In the genomic region with DNA sequence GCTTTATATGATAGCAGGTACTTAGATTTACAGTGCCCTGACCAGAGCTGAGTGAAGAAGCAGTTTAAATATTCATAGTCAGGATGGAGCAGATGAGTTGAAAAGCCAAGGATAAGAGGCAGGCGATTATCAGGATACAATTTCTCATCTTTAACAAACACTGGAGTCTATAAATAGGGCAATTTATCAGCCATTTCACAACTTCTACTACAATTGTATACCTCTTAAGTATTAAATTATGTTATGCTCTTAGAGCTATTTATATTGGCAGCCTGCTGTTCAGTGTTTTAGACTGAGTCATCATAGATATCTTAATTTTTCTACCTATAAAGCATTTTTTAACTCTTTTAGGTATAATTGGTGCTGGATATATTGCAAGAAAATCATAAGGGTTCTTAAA, we compare ENCODE assay signal across 31 cellular contexts.
A peak's percentile ranks its signal among the peaks of the same experiment; 100 is the strongest.
DNase-seq lines count a peak whose midpoint lies in the region; ATAC-seq and TF ChIP-seq lines count a peak whose summit lies in the region.
"Had no signal": no experiment of that assay in that cellular context is flagged by ENCODE, and none has a peak within 500 bp of the region (broad histone marks: within the 10 kb centered on the region; RNA-seq: fewer than 3 reads in every experiment).

No MANE protein-coding gene starts in this region.

- H3K23ac ChIP-seq in IMR-90 (ENCODE audit: low read depth, low read length), result no peak overlapping the region

- no peak overlapping the region for H3K18ac ChIP-seq in IMR-90 (ENCODE audit: low read depth, low read length)

- H3K56ac ChIP-seq in IMR-90 (ENCODE audit: extremely low read depth, insufficient read depth, low read length), result no peak overlapping the region

- no peak overlapping the region for H3K9ac ChIP-seq in IMR-90 (ENCODE audit: low read depth, low read length)

- WGBS in IMR-90 (ENCODE audit: extremely low coverage in 2 of 2, insufficient read length in 1 of 2), 2 experiments, result no CpG with 5 or more reads among the region's 1 CpG

- no peak overlapping the region for H2BK120ac ChIP-seq in IMR-90 (ENCODE audit: low read depth, low read length)

- no peak overlapping the region for H2AFZ ChIP-seq in IMR-90 (replicated peaks; ENCODE audit: low read length, poor library complexity)

- H4K8ac ChIP-seq in IMR-90 (ENCODE audit: low read depth in 2 of 2, low read length in 2 of 2), result no peak overlapping the region

- H2BK20ac ChIP-seq in IMR-90 (ENCODE audit: low read depth, low read length), result no peak overlapping the region

- dilution Hi-C loops in IMR-90 (cut with HindIII; ENCODE audit: low sequenced_read_pairs, unreplicated experiment), result no loop called here

- H3K36me3 ChIP-seq in IMR-90 (ENCODE audit: control insufficient read depth, insufficient read depth, low read length), result no peaks in the 10 kb centered on the region
- H3K36me3 ChIP-seq: MG63, right atrium auricular region, SJCRH30, upper lobe of right lung, WERI-Rb-1 had no signal

- H3K4me3 ChIP-seq in IMR-90 (ENCODE audit: insufficient read depth, low read depth, low read length), result no peak overlapping the region
- H3K4me3 ChIP-seq: MG63, right atrium auricular region, SJCRH30, upper lobe of right lung had no signal

- TF ChIP-seq RAD21 in IMR-90 (IDR thresholded peaks at IDR 0.05; ENCODE audit: low read length), result no peak

- ATAC-seq in IMR-90 (ENCODE audit: low read depth) (peak; percentile 14; the same call in 1 of the 2 replicates), HG02973 (IDR thresholded peaks at IDR 0.05; ENCODE audit: unreplicated experiment) (no peak), GM21723 (IDR thresholded peaks at IDR 0.05; ENCODE audit: unreplicated experiment) (no peak)
- ATAC-seq: upper lobe of right lung had no signal

- TF ChIP-seq POLR2A in IMR-90 (IDR thresholded peaks at IDR 0.05; ENCODE audit: low read depth, low read length), result no peak

- no peak overlapping the region for H3K27ac ChIP-seq in IMR-90 (ENCODE audit: insufficient read depth, low read length)
- H3K27ac ChIP-seq: HL-60, right atrium auricular region, SJCRH30, upper lobe of right lung, WERI-Rb-1 had no signal

- no peak overlapping the region for H4K91ac ChIP-seq in IMR-90 (ENCODE audit: insufficient read depth, low read depth, low read length)

- H3K79me1 ChIP-seq in IMR-90 (ENCODE audit: low read depth in 1 of 2, low read length in 2 of 2), result no peaks in the 10 kb centered on the region

- H2BK15ac ChIP-seq in IMR-90 (ENCODE audit: low read depth, low read length), result no peak overlapping the region

- no TSS peak for BruUV-seq in IMR-90 (replicated peaks; lab: Mats Ljungman, UMichigan)

- intact Hi-C loops in IMR-90 (cut with micrococcal nuclease), result no loop called here

- H4K5ac ChIP-seq in IMR-90 (ENCODE audit: low read depth, low read length), result no peak overlapping the region

- H3K14ac ChIP-seq in IMR-90 (replicated peaks; ENCODE audit: low read depth, low read length), result no peak overlapping the region

- in situ Hi-C loops in IMR-90 (cut with MboI; ENCODE audit: low sequenced_read_pairs), result no loop called here

- no peaks in the 10 kb centered on the region for H3K9me3 ChIP-seq in IMR-90 (ENCODE audit: control insufficient read depth, insufficient read depth, low read length)
- H3K9me3 ChIP-seq: MG63, right atrium auricular region, SJCRH30, upper lobe of right lung had no signal

- H2BK5ac ChIP-seq in IMR-90 (ENCODE audit: low read depth, low read length, poor library complexity, severe bottlenecking), result no peak overlapping the region

- CTCF ChIA-PET in IMR-90 (lab: Yijun Ruan, JAX), result interaction anchor here (0.6 kb wide), 1 partner anchor 302 kb away, joined by 3 read pairs; no protein-coding TSS in a partner anchor

- TF ChIP-seq CTCF in IMR-90 (conservative IDR thresholded peaks at IDR 0.05; ENCODE audit: low read depth, low read length), result no peak

- no peaks in the 10 kb centered on the region for H4K20me1 ChIP-seq in IMR-90 (ENCODE audit: insufficient read depth, low read length)

- H3K4ac ChIP-seq in IMR-90 (ENCODE audit: low read depth, low read length), result no peak overlapping the region

- no peaks in the 10 kb centered on the region for H3K27me3 ChIP-seq in IMR-90 (ENCODE audit: control insufficient read depth, insufficient read depth, low read length)
- H3K27me3 ChIP-seq: MG63, right atrium auricular region, SJCRH30, upper lobe of right lung had no signal

- POLR2A ChIA-PET in IMR-90 (lab: Charles Lee; ENCODE audit: unreplicated experiment), result no interaction called here

- H2AK5ac ChIP-seq in IMR-90 (ENCODE audit: low read depth, low read length), result no peak overlapping the region

- H3K9me1 ChIP-seq in IMR-90 (ENCODE audit: insufficient read depth, low read length), result no peaks in the 10 kb centered on the region

- no peak overlapping the region for H3K4me2 ChIP-seq in IMR-90 (ENCODE audit: low read depth, low read length)

- DNase-seq in A172 (ENCODE audit: low spot score) (peak; percentile 1), IMR-90 (peak; percentile 65), NCI-H524 treated with DMSO at 0.1 percent for 48 hours (lab: John Stamatoyannopoulos, UW) (peak; percentile 77), fibroblast of gingiva (ENCODE audit: low read depth) (peak; percentile 1), anterior cingulate cortex (lab: John Stamatoyannopoulos, UW) (no peak)
- no peak for DNase-seq in activated T-cell treated with anti-CD3 and anti-CD28 coated beads, Interleukin-2, amount 50 U/mL, for 1 hour
- DNase-seq: activated CD4-positive, alpha-beta T cell treated with anti-CD3 and anti-CD28 coated beads for 48 hours; activated CD8-positive, alpha-beta memory T cell treated with anti-CD3 and anti-CD28 coated beads for 24 hours; activated T-cell treated with anti-CD3 and anti-CD28 coated beads for 4 hours; amygdala; CD8-positive, alpha-beta memory T cell; DMS153; effector CD4-positive, alpha-beta T cell; KG1; kidney; MG63; midbrain; naive B cell; NCI-H2171 treated with DMSO at 0.1 percent for 48 hours; NCI-H526 treated with DMSO at 0.1 percent for 48 hours; posterior cingulate gyrus; SJCRH30; stimulated activated CD4-positive, alpha-beta T cell treated with anti-CD3 and anti-CD28 coated beads, Interleukin-1b, Interleukin-23, amount 100 ng/mL, for 48 hours; stimulated activated naive CD4-positive, alpha-beta T cell treated with Interleukin-2 at 50 U/mL for 16 hours; SW 1271; upper lobe of right lung; WERI-Rb-1 had no signal

- no peak overlapping the region for H2AK9ac ChIP-seq in IMR-90 (replicated peaks; ENCODE audit: low read depth, low read length, poor library complexity)

- no peaks in the 10 kb centered on the region for H3K4me1 ChIP-seq in IMR-90 (ENCODE audit: control insufficient read depth, insufficient read depth, low read length)
- H3K4me1 ChIP-seq: right atrium auricular region, SJCRH30, upper lobe of right lung had no signal

TF ChIP-seq in IMR-90, 13 proteins besides CTCF, POLR2A, EP300 and RAD21:
- TF ChIP-seq CEBPB (IDR thresholded peaks at IDR 0.05; ENCODE audit: low read depth, low read length) (peak; percentile 57; the same call in 1 of the 2 replicates), FOS (IDR thresholded peaks at IDR 0.05; ENCODE audit: low read depth, low read length) (no peak), MXI1 (IDR thresholded peaks at IDR 0.05; ENCODE audit: borderline replicate concordance, low read depth, low read length) (no peak), BHLHE40 (IDR thresholded peaks at IDR 0.05; ENCODE audit: low read depth, low read length) (no peak), RCOR1 (IDR thresholded peaks at IDR 0.05; ENCODE audit: insufficient replicate concordance, low read length) (no peak), USF2 (IDR thresholded peaks at IDR 0.05; ENCODE audit: low read depth, low read length) (no peak), CHD1 (IDR thresholded peaks at IDR 0.05; ENCODE audit: low read depth, low read length) (no peak), RFX5 (IDR thresholded peaks at IDR 0.05; ENCODE audit: low read depth, low read length) (no peak)

Comparison
In these comparisons a context has a peak if more than half of its experiments do, and no peak if none do; other contexts are left out.
1. DNase-seq: peak in A172 (single experiment), IMR-90 (single experiment), NCI-H524 treated with DMSO at 0.1 percent for 48 hours (single experiment) and fibroblast of gingiva (single experiment); none in activated T-cell treated with anti-CD3 and anti-CD28 coated beads, Interleukin-2, amount 50 U/mL, for 1 hour (single experiment) and anterior cingulate cortex (0 of 58).